1 cellular context compared by ENCODE assay signal in genomic region chr2:227817940-227818568, GRCh38.
TF ChIP-seq lines count a peak whose summit lies in the region.

No MANE protein-coding gene starts in this region.

TF ChIP-seq in HepG2, 621 proteins besides CTCF, POLR2A, EP300 and RAD21 (continued from another document and continues in another):
- peak; percentile 49; the same call in 1 of the 2 replicates for TF ChIP-seq SRY (CRISPR knock-in tag; IDR thresholded peaks at IDR 0.05)
- TF ChIP-seq KAT8 (CRISPR knock-in tag; IDR thresholded peaks at IDR 0.05), result no peak; the same call in 1 of the 2 replicates
- TF ChIP-seq MED1 (CRISPR knock-in tag; IDR thresholded peaks at IDR 0.05), result peak; percentile 74; the same call in 1 of the 2 replicates
- TF ChIP-seq, protein P1, sequence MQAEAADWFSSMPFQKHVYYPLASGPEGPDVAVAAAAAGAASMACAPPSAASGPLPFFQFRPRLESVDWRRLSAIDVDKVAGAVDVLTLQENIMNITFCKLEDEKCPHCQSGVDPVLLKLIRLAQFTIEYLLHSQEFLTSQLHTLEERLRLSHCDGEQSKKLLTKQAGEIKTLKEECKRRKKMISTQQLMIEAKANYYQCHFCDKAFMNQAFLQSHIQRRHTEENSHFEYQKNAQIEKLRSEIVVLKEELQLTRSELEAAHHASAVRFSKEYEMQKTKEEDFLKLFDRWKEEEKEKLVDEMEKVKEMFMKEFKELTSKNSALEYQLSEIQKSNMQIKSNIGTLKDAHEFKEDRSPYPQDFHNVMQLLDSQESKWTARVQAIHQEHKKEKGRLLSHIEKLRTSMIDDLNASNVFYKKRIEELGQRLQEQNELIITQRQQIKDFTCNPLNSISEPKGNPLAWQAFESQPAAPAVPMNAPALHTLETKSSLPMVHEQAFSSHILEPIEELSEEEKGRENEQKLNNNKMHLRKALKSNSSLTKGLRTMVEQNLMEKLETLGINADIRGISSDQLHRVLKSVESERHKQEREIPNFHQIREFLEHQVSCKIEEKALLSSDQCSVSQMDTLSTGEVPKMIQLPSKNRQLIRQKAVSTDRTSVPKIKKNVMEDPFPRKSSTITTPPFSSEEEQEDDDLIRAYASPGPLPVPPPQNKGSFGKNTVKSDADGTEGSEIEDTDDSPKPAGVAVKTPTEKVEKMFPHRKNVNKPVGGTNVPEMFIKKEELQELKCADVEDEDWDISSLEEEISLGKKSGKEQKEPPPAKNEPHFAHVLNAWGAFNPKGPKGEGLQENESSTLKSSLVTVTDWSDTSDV (CRISPR knock-in tag; IDR thresholded peaks at IDR 0.05), result no peak
- TF ChIP-seq ZNF234 (CRISPR knock-in tag; conservative IDR thresholded peaks at IDR 0.05), result no peak
- TF ChIP-seq ZNF317 (CRISPR knock-in tag; IDR thresholded peaks at IDR 0.05), result no peak
- TF ChIP-seq ZZZ3 (CRISPR knock-in tag; IDR thresholded peaks at IDR 0.05; ENCODE audit: borderline replicate concordance), result no peak
- TF ChIP-seq ADNP (CRISPR knock-in tag; IDR thresholded peaks at IDR 0.05), result no peak
- TF ChIP-seq NFE2L2 (IDR thresholded peaks at IDR 0.05; ENCODE audit: low read length), result no peak
- peak; percentile 92 for TF ChIP-seq HBP1 (CRISPR knock-in tag; IDR thresholded peaks at IDR 0.05; ENCODE audit: low read depth)
- TF ChIP-seq NBN (conservative IDR thresholded peaks at IDR 0.05), result no peak
- no peak for TF ChIP-seq TAF1 (CRISPR knock-in tag; IDR thresholded peaks at IDR 0.05)
- TF ChIP-seq, protein P2, sequence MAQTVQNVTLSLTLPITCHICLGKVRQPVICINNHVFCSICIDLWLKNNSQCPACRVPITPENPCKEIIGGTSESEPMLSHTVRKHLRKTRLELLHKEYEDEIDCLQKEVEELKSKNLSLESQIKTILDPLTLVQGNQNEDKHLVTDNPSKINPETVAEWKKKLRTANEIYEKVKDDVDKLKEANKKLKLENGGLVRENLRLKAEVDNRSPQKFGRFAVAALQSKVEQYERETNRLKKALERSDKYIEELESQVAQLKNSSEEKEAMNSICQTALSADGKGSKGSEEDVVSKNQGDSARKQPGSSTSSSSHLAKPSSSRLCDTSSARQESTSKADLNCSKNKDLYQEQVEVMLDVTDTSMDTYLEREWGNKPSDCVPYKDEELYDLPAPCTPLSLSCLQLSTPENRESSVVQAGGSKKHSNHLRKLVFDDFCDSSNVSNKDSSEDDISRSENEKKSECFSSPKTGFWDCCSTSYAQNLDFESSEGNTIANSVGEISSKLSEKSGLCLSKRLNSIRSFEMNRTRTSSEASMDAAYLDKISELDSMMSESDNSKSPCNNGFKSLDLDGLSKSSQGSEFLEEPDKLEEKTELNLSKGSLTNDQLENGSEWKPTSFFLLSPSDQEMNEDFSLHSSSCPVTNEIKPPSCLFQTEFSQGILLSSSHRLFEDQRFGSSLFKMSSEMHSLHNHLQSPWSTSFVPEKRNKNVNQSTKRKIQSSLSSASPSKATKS (CRISPR knock-in tag; IDR thresholded peaks at IDR 0.05), result no peak
- no peak for TF ChIP-seq GZF1 (CRISPR knock-in tag; IDR thresholded peaks at IDR 0.05)
- no peak for TF ChIP-seq NRL (CRISPR knock-in tag; IDR thresholded peaks at IDR 0.05; ENCODE audit: borderline replicate concordance)
- 0 out of 2 replicates have a peak, but pooled peaks have one; percentile 54 for TF ChIP-seq ZNF564 (CRISPR knock-in tag; IDR thresholded peaks at IDR 0.05)
- no peak for TF ChIP-seq ZNF34 (CRISPR knock-in tag; IDR thresholded peaks at IDR 0.05; ENCODE audit: borderline replicate concordance)
- TF ChIP-seq, protein P3, sequence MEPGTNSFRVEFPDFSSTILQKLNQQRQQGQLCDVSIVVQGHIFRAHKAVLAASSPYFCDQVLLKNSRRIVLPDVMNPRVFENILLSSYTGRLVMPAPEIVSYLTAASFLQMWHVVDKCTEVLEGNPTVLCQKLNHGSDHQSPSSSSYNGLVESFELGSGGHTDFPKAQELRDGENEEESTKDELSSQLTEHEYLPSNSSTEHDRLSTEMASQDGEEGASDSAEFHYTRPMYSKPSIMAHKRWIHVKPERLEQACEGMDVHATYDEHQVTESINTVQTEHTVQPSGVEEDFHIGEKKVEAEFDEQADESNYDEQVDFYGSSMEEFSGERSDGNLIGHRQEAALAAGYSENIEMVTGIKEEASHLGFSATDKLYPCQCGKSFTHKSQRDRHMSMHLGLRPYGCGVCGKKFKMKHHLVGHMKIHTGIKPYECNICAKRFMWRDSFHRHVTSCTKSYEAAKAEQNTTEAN (CRISPR knock-in tag; conservative IDR thresholded peaks at IDR 0.05), result no peak
- peak; percentile 28 for TF ChIP-seq MAX (IDR thresholded peaks at IDR 0.05)
- no peak for TF ChIP-seq MEF2D (CRISPR knock-in tag; IDR thresholded peaks at IDR 0.05)
- peak; percentile 88 for TF ChIP-seq LCORL (IDR thresholded peaks at IDR 0.05)
- no peak for TF ChIP-seq LCORL (CRISPR knock-in tag; IDR thresholded peaks at IDR 0.05)
- TF ChIP-seq ZNF431 (CRISPR knock-in tag; IDR thresholded peaks at IDR 0.05; ENCODE audit: borderline replicate concordance, low read depth), result no peak
- no peak for TF ChIP-seq ZFP62 (CRISPR knock-in tag; IDR thresholded peaks at IDR 0.05)
- 0 out of 2 replicates have a peak, but pooled peaks have one; percentile 50 for TF ChIP-seq HMGXB3 (CRISPR knock-in tag; IDR thresholded peaks at IDR 0.05; ENCODE audit: borderline replicate concordance)
- TF ChIP-seq ZBTB38 (CRISPR knock-in tag; IDR thresholded peaks at IDR 0.05), result no peak
- no peak for TF ChIP-seq HNRNPK (IDR thresholded peaks at IDR 0.05; ENCODE audit: low read depth, low read length, poor library complexity, severe bottlenecking)
- peak; percentile 49; the same call in 1 of the 2 replicates for TF ChIP-seq ZMYM2 (CRISPR knock-in tag; IDR thresholded peaks at IDR 0.05)
- no peak for TF ChIP-seq NPAS2 (CRISPR knock-in tag; IDR thresholded peaks at IDR 0.05; ENCODE audit: borderline replicate concordance)
- no peak for TF ChIP-seq ZNF614 (CRISPR knock-in tag; IDR thresholded peaks at IDR 0.05; ENCODE audit: borderline replicate concordance)
- TF ChIP-seq, protein P4, sequence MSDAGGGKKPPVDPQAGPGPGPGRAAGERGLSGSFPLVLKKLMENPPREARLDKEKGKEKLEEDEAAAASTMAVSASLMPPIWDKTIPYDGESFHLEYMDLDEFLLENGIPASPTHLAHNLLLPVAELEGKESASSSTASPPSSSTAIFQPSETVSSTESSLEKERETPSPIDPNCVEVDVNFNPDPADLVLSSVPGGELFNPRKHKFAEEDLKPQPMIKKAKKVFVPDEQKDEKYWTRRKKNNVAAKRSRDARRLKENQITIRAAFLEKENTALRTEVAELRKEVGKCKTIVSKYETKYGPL (CRISPR knock-in tag; IDR thresholded peaks at IDR 0.05), result no peak
- TF ChIP-seq XRCC5 (optimal IDR thresholded peaks at IDR 0.05; ENCODE audit: low read length), result peak; percentile 61
- no peak for TF ChIP-seq PCBP1 (IDR thresholded peaks at IDR 0.05; ENCODE audit: borderline replicate concordance, low read depth, low read length)
- TF ChIP-seq ZNF205 (CRISPR knock-in tag; IDR thresholded peaks at IDR 0.05), result no peak
- no peak for TF ChIP-seq ATAD3A (CRISPR knock-in tag; IDR thresholded peaks at IDR 0.05)
- TF ChIP-seq TIGD3 (CRISPR knock-in tag; IDR thresholded peaks at IDR 0.05; ENCODE audit: borderline replicate concordance), result 0 out of 2 replicates have a peak, but pooled peaks have one; percentile 36
- no peak; the same call in 1 of the 2 replicates for TF ChIP-seq ZNF264 (CRISPR knock-in tag; IDR thresholded peaks at IDR 0.05)
- no peak for TF ChIP-seq PLRG1 (conservative IDR thresholded peaks at IDR 0.05)
- TF ChIP-seq ZNF691 (CRISPR knock-in tag; IDR thresholded peaks at IDR 0.05; ENCODE audit: borderline replicate concordance, low read depth), result no peak
- TF ChIP-seq U2AF1 (optimal IDR thresholded peaks at IDR 0.05; ENCODE audit: low read depth, low read length), result no peak
- TF ChIP-seq ZNF232 (CRISPR knock-in tag; IDR thresholded peaks at IDR 0.05; ENCODE audit: borderline replicate concordance), result 0 out of 2 replicates have a peak, but pooled peaks have one; percentile 43
- TF ChIP-seq ZNF704 (CRISPR knock-in tag; IDR thresholded peaks at IDR 0.05; ENCODE audit: borderline replicate concordance), result no peak
